8 cellular contexts compared by ENCODE assay signal in genomic region chr1:154221815-154222081, GRCh38. TPM values are rescaled to one million over a fixed set of nuclear protein-coding genes. Genes with fewer than 3 reads are reported as not detected.
A peak's percentile ranks its signal among the peaks of the same experiment; 100 is the strongest.
DNase-seq lines count a peak whose midpoint lies in the region; ATAC-seq and TF ChIP-seq lines count a peak whose summit lies in the region.

No MANE protein-coding gene starts in this region.

- no peak for TF ChIP-seq CTCF in choroid plexus epithelial cell (conservative IDR thresholded peaks at IDR 0.05; ENCODE audit: low read depth, low read length)
- no peak for TF ChIP-seq CTCF in mucosa of descending colon (IDR thresholded peaks at IDR 0.05)

- H3K27me3 ChIP-seq in mucosa of stomach (ENCODE audit: control insufficient read depth, insufficient read depth, low read length), result no peaks in the 10 kb centered on the region

- H3K9ac ChIP-seq in mucosa of stomach (ENCODE audit: low read length), result peak overlapping the region; percentile 73

- H3K9me3 ChIP-seq in mucosa of stomach (ENCODE audit: control insufficient read depth, low read length) (no peaks in the 10 kb centered on the region), mucosa of descending colon (no peaks in the 10 kb centered on the region)

- intact Hi-C loops in mucosa of descending colon (cut with DNase I, micrococcal nuclease), result no loop called here

- peak; percentile 77 for DNase-seq in EH (ENCODE audit: low read depth)
- peak; percentile 14 for DNase-seq in NCI-H2227 treated with DMSO at 0.1 percent for 48 hours (lab: John Stamatoyannopoulos, UW)
- peak; percentile 88 for DNase-seq in choroid plexus epithelial cell (ENCODE audit: low read depth)
- no peak for DNase-seq in NCI-H748 (lab: John Stamatoyannopoulos, UW; ENCODE audit: unreplicated experiment)
- DNase-seq in mucosa of descending colon, result no peak
- no peak for DNase-seq in NCI-H187 treated with DMSO at 0.1 percent for 48 hours (lab: John Stamatoyannopoulos, UW)

- H3K36me3 ChIP-seq in mucosa of stomach (ENCODE audit: control insufficient read depth, insufficient read depth, low read length) (peaks cover 12% of the 10 kb centered on the region), mucosa of descending colon (ENCODE audit: low read depth) (no peaks in the 10 kb centered on the region)

- ATAC-seq in mucosa of descending colon (no peak), GM18517 (IDR thresholded peaks at IDR 0.05; ENCODE audit: unreplicated experiment) (no peak)

- peaks cover 17% of the 10 kb centered on the region for H3K4me1 ChIP-seq in mucosa of stomach (ENCODE audit: control insufficient read depth, insufficient read depth, low read length)
- H3K4me1 ChIP-seq in mucosa of descending colon (ENCODE audit: low read depth), result peaks cover 26% of the 10 kb centered on the region

- H3K4me3 ChIP-seq in choroid plexus epithelial cell (ENCODE audit: low read depth, low read length) (peak overlapping the region; percentile 94), mucosa of stomach (ENCODE audit: low read length) (peak overlapping the region; percentile 21), mucosa of descending colon (no peak overlapping the region)

RNA-seq across cellular contexts. Expression of gene UBAP2L, which starts 1.0 kb away (rescaled TPM):
- 100 to 1,000 TPM in 1 of 3 donors, 10 to 100 TPM in 2; 92.7 to 119 (median 99.3) TPM for total RNA-seq in mucosa of descending colon

RNA-seq across cellular contexts. Expression of gene CFAP141, which starts 15.6 kb away (rescaled TPM):
- total RNA-seq in mucosa of descending colon, result not detected

RNA-seq across cellular contexts. Expression of gene TPM3, which starts 29.8 kb away (rescaled TPM):
- total RNA-seq in mucosa of descending colon, result 100 to 1,000 TPM; 260 to 585 (median 412) TPM

RNA-seq across cellular contexts. Expression of gene HAX1, which starts 50.7 kb away (rescaled TPM):
- total RNA-seq in mucosa of descending colon, result 10 to 100 TPM; 60.8 to 66.3 (median 64.5) TPM

Comparison
In these comparisons a context has a peak if more than half of its experiments do, and no peak if none do; other contexts are left out.
1. DNase-seq: peak in EH (single experiment), NCI-H2227 treated with DMSO at 0.1 percent for 48 hours (single experiment) and choroid plexus epithelial cell (single experiment); none in NCI-H748 (single experiment), mucosa of descending colon (0 of 3) and NCI-H187 treated with DMSO at 0.1 percent for 48 hours (single experiment).